Comparison of ENCODE assay signal across 1 cellular context in the genomic region with DNA sequence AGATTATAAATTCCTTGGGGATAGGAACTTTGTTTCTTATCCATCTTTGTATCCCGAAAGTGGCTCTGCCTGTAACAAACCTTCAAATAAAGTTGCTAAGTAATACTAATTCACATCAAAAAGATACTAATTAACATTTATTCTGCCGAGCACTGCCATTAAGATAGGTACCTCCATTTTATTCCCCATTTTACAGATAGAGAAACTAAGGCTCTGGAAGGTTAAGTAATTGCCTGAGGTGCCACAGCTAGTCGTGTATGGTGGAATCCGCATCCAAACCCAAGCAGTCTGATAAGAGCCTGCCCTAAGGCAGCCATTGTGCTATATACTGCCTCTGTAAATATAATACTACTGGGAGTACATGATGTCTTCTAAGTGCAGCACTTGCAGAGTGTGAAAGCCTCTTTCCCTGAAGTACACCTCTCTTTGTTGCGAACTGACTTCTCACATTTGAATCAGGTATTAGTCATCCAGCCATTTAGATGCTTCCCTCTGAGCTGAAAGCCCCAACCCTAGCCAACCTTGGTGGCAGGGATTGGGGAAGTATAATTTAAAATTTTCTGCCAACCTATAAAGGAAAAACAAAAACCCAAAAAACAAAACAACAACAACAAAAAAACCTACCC.
TF ChIP-seq lines count a peak whose summit lies in the region.

No MANE protein-coding gene starts in this region.

TF ChIP-seq in H1, 55 proteins besides CTCF, POLR2A, EP300 and RAD21 (continued from another document):
- TF ChIP-seq USF2 (IDR thresholded peaks at IDR 0.05; ENCODE audit: low read length) (no peak), FOSL1 (IDR thresholded peaks at IDR 0.05; ENCODE audit: insufficient read depth, low read depth, low read length) (no peak), BRCA1 (IDR thresholded peaks at IDR 0.05; ENCODE audit: low read depth, low read length) (no peak), CHD2 (IDR thresholded peaks at IDR 0.05; ENCODE audit: low read length) (no peak), TEAD4 (IDR thresholded peaks at IDR 0.05; ENCODE audit: low read depth, low read length) (no peak)
